ENCODE assay signal across 8 cellular contexts in genomic region chr17:46979023-46979870, GRCh38. TPM values are rescaled to one million over a fixed set of nuclear protein-coding genes. Genes with fewer than 3 reads are reported as not detected.
DNase-seq lines count a peak whose midpoint lies in the region; ATAC-seq and TF ChIP-seq lines count a peak whose summit lies in the region.

Gene RPRML, minus strand, starts transcription at chr17:46979253. Its CDS starts 246 bp downstream, at chr17:46979007.

- H3K4me1 Mint-ChIP-seq in activated CD4-positive, alpha-beta T cell treated with anti-CD3 and anti-CD28 coated beads, Interleukin-2, amount 10 ng/mL, durations not matched to agents 24 days and 14 days = peaks cover 8% of the 10 kb centered on the region
- H3K4me1 Mint-ChIP-seq in natural killer cell = peaks cover 0 to 10% of the 10 kb centered on the region in 2 donors

- TF ChIP-seq EP300 in tibial nerve (IDR thresholded peaks at IDR 0.05) = no peak

- H3K36me3 ChIP-seq in tibial nerve = peaks cover 0 to 9% (median 0%) of the 10 kb centered on the region in 3 donors

- H3K27ac Mint-ChIP-seq in activated CD4-positive, alpha-beta T cell treated with anti-CD3 and anti-CD28 coated beads, Interleukin-2, amount 10 ng/mL, durations not matched to agents 24 days and 14 days = peak within 1 kb of the TSS; percentile 72
- H3K27ac Mint-ChIP-seq in natural killer cell = no peak within 1 kb of the TSS

- 1 to 3% methylated on average over 22 to 49 of the region's 73 CpGs for WGBS in tibial nerve, 2 donors

- TF ChIP-seq CTCF in natural killer cell (IDR thresholded peaks at IDR 0.05) (no peak), tibial nerve (IDR thresholded peaks at IDR 0.05) (no peak)

- H3K9me3 Mint-ChIP-seq in activated CD4-positive, alpha-beta T cell treated with anti-CD3 and anti-CD28 coated beads, Interleukin-2, amount 10 ng/mL, durations not matched to agents 24 days and 14 days = no peaks in the 10 kb centered on the region
- H3K9me3 Mint-ChIP-seq in natural killer cell = no peaks in the 10 kb centered on the region

- intact Hi-C loops in activated CD4-positive, alpha-beta T cell treated with anti-CD3 and anti-CD28 coated beads, Interleukin-2, amount 10 ng/mL, durations not matched to agents 24 days and 14 days (cut with micrococcal nuclease) = no loop called here
- intact Hi-C loops in natural killer cell (cut with micrococcal nuclease) = no loop called here

- no peaks in the 10 kb centered on the region for H3K9me3 ChIP-seq in tibial nerve

- H3K4me3 Mint-ChIP-seq in activated CD4-positive, alpha-beta T cell treated with anti-CD3 and anti-CD28 coated beads, Interleukin-2, amount 10 ng/mL, durations not matched to agents 24 days and 14 days = peak within 1 kb of the TSS; percentile 86
- peak within 1 kb of the TSS; percentile 90 for H3K4me3 Mint-ChIP-seq in natural killer cell

- H3K36me3 Mint-ChIP-seq in activated CD4-positive, alpha-beta T cell treated with anti-CD3 and anti-CD28 coated beads, Interleukin-2, amount 10 ng/mL, durations not matched to agents 24 days and 14 days (ENCODE audit: low read depth) = peaks cover 2% of the 10 kb centered on the region
- no peaks in the 10 kb centered on the region for H3K36me3 Mint-ChIP-seq in natural killer cell

- peak within 1 kb of the TSS; percentile 29 to 60 (median 44) for H3K4me3 ChIP-seq in tibial nerve

- H3K4me1 ChIP-seq in tibial nerve = peaks cover 0 to 27% (median 16%) of the 10 kb centered on the region in 4 donors

- peaks cover 0 to 51% of the 10 kb centered on the region in 2 donors for H3K27me3 ChIP-seq in tibial nerve

- H3K27me3 Mint-ChIP-seq in activated CD4-positive, alpha-beta T cell treated with anti-CD3 and anti-CD28 coated beads, Interleukin-2, amount 10 ng/mL, durations not matched to agents 24 days and 14 days = peaks cover 51% of the 10 kb centered on the region
- H3K27me3 Mint-ChIP-seq in natural killer cell (ENCODE audit: low read depth in 2 of 2) = peaks cover 26 to 36% of the 10 kb centered on the region in 2 donors

- no peak within 1 kb of the TSS for H3K27ac ChIP-seq in tibial nerve

- DNase-seq in DMS53 treated with DMSO at 0.1 percent for 48 hours (lab: John Stamatoyannopoulos, UW; ENCODE audit: unreplicated experiment) (peak; percentile 66), NCI-H1105 treated with DMSO at 0.1 percent for 48 hours (lab: John Stamatoyannopoulos, UW) (peak; percentile 59), natural killer cell (no peak), tibial nerve (ENCODE audit: low spot score in 2 of 2) (no peak)
- DNase-seq in activated CD4-positive, alpha-beta T cell treated with anti-CD3 and anti-CD28 coated beads, Interleukin-2, amount 10 ng/mL, durations not matched to agents 24 days and 14 days = peak; percentile 79

- no peak for TF ChIP-seq POLR2A in tibial nerve (IDR thresholded peaks at IDR 0.05)

- ATAC-seq in esophagus mucosa = peak; percentile 34
- ATAC-seq in natural killer cell = peak in 1 of 3 donors; percentile 63
- no peak for ATAC-seq in GM21737 (IDR thresholded peaks at IDR 0.05; ENCODE audit: unreplicated experiment)
- no peak for ATAC-seq in GM18867 (IDR thresholded peaks at IDR 0.05; ENCODE audit: unreplicated experiment)

RNA-seq across cellular contexts. Expression of gene RPRML, which starts in this region (rescaled TPM):
- total RNA-seq in activated CD4-positive, alpha-beta T cell treated with anti-CD3 and anti-CD28 coated beads, Interleukin-2, amount 10 ng/mL, durations not matched to agents 24 days and 14 days = not detected in 2 replicates
- total RNA-seq in esophagus mucosa (not detected), natural killer cell (not detected), tibial nerve (under 1 TPM in 1 of 4 donors, not detected in 3; 0.59 TPM)

Comparison
In these comparisons a context has a peak if more than half of its experiments do, and no peak if none do; other contexts are left out.
1. Peak in DNase-seq in activated CD4-positive, alpha-beta T cell treated with anti-CD3 and anti-CD28 coated beads, Interleukin-2, amount 10 ng/mL, durations not matched to agents 24 days and 14 days; RNA of the gene not detected or under 1 TPM.
2. Peak in ATAC-seq in esophagus mucosa; RNA of the gene not detected or under 1 TPM.
3. DNase-seq: peak in DMS53 treated with DMSO at 0.1 percent for 48 hours (single experiment) and NCI-H1105 treated with DMSO at 0.1 percent for 48 hours (single experiment); none in natural killer cell (single experiment) and tibial nerve (0 of 2).